In genomic region chr18:7066965-7067555, GRCh38 we compare ENCODE assay signal across 1 cellular context.
TF ChIP-seq lines count a peak whose summit lies in the region.

No MANE protein-coding gene starts in this region.

TF ChIP-seq in IMR-90, 13 proteins besides CTCF, POLR2A, EP300 and RAD21 (continued from another document):
- TF ChIP-seq USF2 (IDR thresholded peaks at IDR 0.05; ENCODE audit: low read depth, low read length) = no peak
- no peak for TF ChIP-seq FOS (IDR thresholded peaks at IDR 0.05; ENCODE audit: low read depth, low read length)
- no peak for TF ChIP-seq RCOR1 (IDR thresholded peaks at IDR 0.05; ENCODE audit: insufficient replicate concordance, low read length)
- no peak for TF ChIP-seq MXI1 (IDR thresholded peaks at IDR 0.05; ENCODE audit: borderline replicate concordance, low read depth, low read length)
- no peak for TF ChIP-seq CEBPB (IDR thresholded peaks at IDR 0.05; ENCODE audit: low read depth, low read length)
